Comparison of ENCODE assay signal across 9 cellular contexts in the genomic region with DNA sequence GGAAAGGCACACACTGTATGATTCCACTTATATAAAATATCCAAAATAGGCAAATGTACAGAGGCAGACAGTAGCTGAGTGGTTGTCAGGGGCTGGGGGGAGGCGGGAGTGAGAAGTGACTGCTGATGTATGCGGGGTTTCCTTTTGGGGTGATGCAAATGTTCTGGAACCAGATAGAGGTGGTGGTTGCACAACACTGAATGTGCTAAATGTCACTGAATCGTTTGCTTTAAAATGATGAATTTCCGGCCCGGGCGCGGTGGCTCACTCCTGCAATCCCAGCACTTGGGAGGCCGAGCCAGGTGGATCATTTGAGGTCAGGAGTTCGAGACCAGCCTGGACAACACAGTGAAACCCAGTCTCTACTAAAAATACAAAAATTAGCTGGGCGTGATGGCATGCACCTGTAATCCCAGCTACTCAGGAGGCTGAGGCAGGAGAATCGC. TPM values are rescaled to one million over a fixed set of nuclear protein-coding genes. Genes with fewer than 3 reads are reported as not detected.
DNase-seq lines count a peak whose midpoint lies in the region; ATAC-seq and TF ChIP-seq lines count a peak whose summit lies in the region.
"Not testable (repeated sequence)": the region's sequence is repeated elsewhere in the genome, so short reads cannot be mapped to it uniquely, and the experiment has no call there.
"Had no signal": no experiment of that assay in that cellular context is flagged by ENCODE, and none has a peak within 500 bp of the region (broad histone marks: within the 10 kb centered on the region; RNA-seq: fewer than 3 reads in every experiment).

No MANE protein-coding gene starts in this region.

- H3K36me3 Mint-ChIP-seq in activated CD4-positive, alpha-beta T cell treated with anti-CD3 and anti-CD28 coated beads for 36 hours (ENCODE audit: low read depth) = not testable (repeated sequence)

- H3K27ac ChIP-seq in effector memory CD4-positive, alpha-beta T cell (ENCODE audit: insufficient read depth, low read length, poor library complexity, severe bottlenecking) = peak overlapping the region; percentile 93
- H3K27ac ChIP-seq in right lobe of liver = peak overlapping the region; percentile 34 to 55 (median 39)
- peak overlapping the region in 1 of 2 donors; percentile 19 for H3K27ac ChIP-seq in testis

- peak overlapping the region; percentile 52 for H3K4me3 Mint-ChIP-seq in activated CD4-positive, alpha-beta T cell treated with anti-CD3 and anti-CD28 coated beads for 36 hours

- H3K27me3 Mint-ChIP-seq in activated CD4-positive, alpha-beta T cell treated with anti-CD3 and anti-CD28 coated beads for 36 hours = not testable (repeated sequence)

- peaks cover 45% of the 10 kb centered on the region for H3K4me1 ChIP-seq in effector memory CD4-positive, alpha-beta T cell (ENCODE audit: control insufficient read depth, insufficient read depth, low read length, poor library complexity, severe bottlenecking)
- not testable (repeated sequence) for H3K4me1 ChIP-seq in right lobe of liver, testis

- POLR2A ChIA-PET in activated CD4-positive, alpha-beta T cell treated with anti-CD3 and anti-CD28 coated beads for 36 hours (lab: Charles Lee) = interaction anchor here (0.6 to 0.7 kb wide), 4 partner anchors 87 to 593 kb away, joined by 3 to 6 read pairs (median 3); no protein-coding TSS in a partner anchor

- intact Hi-C loops in activated CD4-positive, alpha-beta T cell treated with anti-CD3 and anti-CD28 coated beads for 36 hours (cut with DNase I, micrococcal nuclease) = loop anchor here in 1 of 2 experiments (1.0 to 2.0 kb wide), 3 partner anchors 44 to 88 kb away; a partner anchor contains a TSS
- intact Hi-C loops in right lobe of liver (cut with DNase I); testis (cut with DNase I; ENCODE audit: low total_unique reads): not testable (repeated sequence)

- 33% methylated on average over 10 of the region's 11 CpGs for WGBS in right lobe of liver (ENCODE audit: insufficient coverage, low coverage, low lambda C conversion rate, missing lambda C conversion rate)
- 81 to 83% methylated on average over 11 of the region's 11 CpGs for WGBS in testis, 2 donors

- DNase-seq in NB4 (ENCODE audit: low read depth) (peak; percentile 80), right lobe of liver (peak in 1 of 3 donors; percentile 47), testis (peak; percentile 43)
- DNase-seq in activated CD4-positive, alpha-beta T cell treated with anti-CD3 and anti-CD28 coated beads for 36 hours = peak; percentile 84
- DNase-seq in activated gamma-delta T cell treated with anti-CD3 and anti-CD28 coated beads, Interleukin-2, amount 50 U/mL, for 16 hours (ENCODE audit: low read depth) = peak; percentile 45
- DNase-seq in effector memory CD4-positive, alpha-beta T cell = peak; percentile 54 to 63 (median 55)
- peak; percentile 78 for DNase-seq in stimulated activated CD4-positive, alpha-beta T cell treated with anti-CD3 and anti-CD28 coated beads, Interleukin-1b, Interleukin-23, amount 100 ng/mL, for 48 hours

- not testable (repeated sequence) for H3K4me3 ChIP-seq in NB4 (ENCODE audit: low read depth, low read length); effector memory CD4-positive, alpha-beta T cell (ENCODE audit: insufficient read depth, low read depth, low read length, poor library complexity, severe bottlenecking); right lobe of liver; testis

- H3K27me3 ChIP-seq in effector memory CD4-positive, alpha-beta T cell (replicated peaks; ENCODE audit: control insufficient read depth, insufficient read depth, low read length, poor library complexity, severe bottlenecking); right lobe of liver; testis: not testable (repeated sequence)

- peak overlapping the region; percentile 99 for H3K27ac Mint-ChIP-seq in activated CD4-positive, alpha-beta T cell treated with anti-CD3 and anti-CD28 coated beads for 36 hours

- CTCF ChIA-PET in activated CD4-positive, alpha-beta T cell treated with anti-CD3 and anti-CD28 coated beads for 36 hours (lab: Charles Lee) = interaction anchor here (0.6 to 1.3 kb wide), 6 partner anchors 20 to 641 kb away, joined by 3 to 4 read pairs (median 3); no protein-coding TSS in a partner anchor

- ATAC-seq in GM18502 (IDR thresholded peaks at IDR 0.05; ENCODE audit: poor library complexity, unreplicated experiment) (peak; percentile 49), right lobe of liver (peak; percentile 31 to 53 (median 35))
- ATAC-seq in activated CD4-positive, alpha-beta T cell treated with anti-CD3 and anti-CD28 coated beads for 36 hours = peak; percentile 67

- not testable (repeated sequence) for H3K9me3 Mint-ChIP-seq in activated CD4-positive, alpha-beta T cell treated with anti-CD3 and anti-CD28 coated beads for 36 hours (ENCODE audit: low read depth)

- TF ChIP-seq POLR2A in NB4 (IDR thresholded peaks at IDR 0.05; ENCODE audit: extremely low read depth, insufficient read length); right lobe of liver (IDR thresholded peaks at IDR 0.05); testis (IDR thresholded peaks at IDR 0.05): not testable (repeated sequence)

- not testable (repeated sequence) for H3K9me3 ChIP-seq in effector memory CD4-positive, alpha-beta T cell (ENCODE audit: control insufficient read depth, low read length); right lobe of liver; testis

- TF ChIP-seq CTCF in NB4 (IDR thresholded peaks at IDR 0.05; ENCODE audit: low read depth, low read length); right lobe of liver (IDR thresholded peaks at IDR 0.05); testis (IDR thresholded peaks at IDR 0.05): not testable (repeated sequence)

- H3K4me1 Mint-ChIP-seq in activated CD4-positive, alpha-beta T cell treated with anti-CD3 and anti-CD28 coated beads for 36 hours = peaks cover 79% of the 10 kb centered on the region

- not testable (repeated sequence) for H3K36me3 ChIP-seq in effector memory CD4-positive, alpha-beta T cell (ENCODE audit: control insufficient read depth, insufficient read depth, low read length); right lobe of liver; testis (ENCODE audit: low read depth, missing control alignments)

RNA-seq across cellular contexts. Expression of a gene that starts 2.4 kb away (rescaled TPM):
- 10 to 100 TPM; 17.2 to 20.0 TPM for total RNA-seq in activated CD4-positive, alpha-beta T cell treated with anti-CD3 and anti-CD28 coated beads for 36 hours
- total RNA-seq in right lobe of liver (1 to 10 TPM in 1 of 6 experiments, under 1 TPM in 5; 0.25 to 2.0 (median 0.70) TPM), testis (1 to 10 TPM in 1 of 2 donors, under 1 TPM in 1; 0.39 to 2.5 TPM)
- polyA plus RNA-seq in testis (ENCODE audit: insufficient read depth, low read depth, low replicate concordance) = 1.8 TPM
- total RNA-seq: SK-MEL-5 had no signal

RNA-seq across cellular contexts. Expression of a gene that starts 8.5 kb away (rescaled TPM):
- total RNA-seq in activated CD4-positive, alpha-beta T cell treated with anti-CD3 and anti-CD28 coated beads for 36 hours = 10 to 100 TPM; 17.4 to 20.1 TPM
- total RNA-seq in right lobe of liver (10 to 100 TPM in 3 of 6 experiments, 1 to 10 TPM in 3; 8.0 to 17.9 (median 10.0) TPM), testis (10 to 100 TPM in 1 of 2 donors, 1 to 10 TPM in 1; 9.7 to 11.2 TPM)
- polyA plus RNA-seq in testis (ENCODE audit: insufficient read depth, low read depth, low replicate concordance) = 5.0 TPM

Comparison
In these comparisons a context has a peak if more than half of its experiments do, and no peak if none do; other contexts are left out.
1. RNA of a gene that starts 2.4 kb away (total RNA-seq): 17.2 to 20.0 TPM in activated CD4-positive, alpha-beta T cell treated with anti-CD3 and anti-CD28 coated beads for 36 hours; 0.39 to 2.5 TPM in testis and 0.25 to 2.0 TPM in right lobe of liver; every median in the first group is over 4 times any median in the second.
2. Peak in every context shown above with its lines, with median percentiles within 50 percentile points of each other: ATAC-seq.